34 cellular contexts compared by ENCODE assay signal in genomic region chr3:55567615-55568014, GRCh38.
DNase-seq lines count a peak whose midpoint lies in the region; ATAC-seq, FAIRE-seq and TF ChIP-seq lines count a peak whose summit lies in the region.
"Had no signal": no experiment of that assay in that cellular context is flagged by ENCODE, and none has a peak within 500 bp of the region (broad histone marks: within the 10 kb centered on the region; RNA-seq: fewer than 3 reads in every experiment).

No MANE protein-coding gene starts in this region.

- FAIRE-seq in GM19239 (lab: Jason Lieb, UNC), result no peak
- FAIRE-seq: HTR-8/SVneo had no signal

- H4K20me1 ChIP-seq in IMR-90 (ENCODE audit: insufficient read depth, low read length), result no peaks in the 10 kb centered on the region

- no peak overlapping the region for H3K4me2 ChIP-seq in IMR-90 (ENCODE audit: low read depth, low read length)
- no peak overlapping the region for H3K4me2 ChIP-seq in mesendoderm (ENCODE audit: low read length)
- H3K4me2 ChIP-seq: PC-9 had no signal

- CTCF ChIA-PET in IMR-90 (lab: Yijun Ruan, JAX), result no interaction called here

- no peaks in the 10 kb centered on the region for H3K9me3 ChIP-seq in IMR-90 (ENCODE audit: control insufficient read depth, insufficient read depth, low read length)
- no peaks in the 10 kb centered on the region for H3K9me3 ChIP-seq in upper lobe of left lung
- H3K9me3 ChIP-seq: ascending aorta, heart right ventricle, MG63, ovary, vagina had no signal

- H3K27ac ChIP-seq in IMR-90 (ENCODE audit: insufficient read depth, low read length) (no peak overlapping the region), mesendoderm (ENCODE audit: low read depth, low read length) (no peak overlapping the region), upper lobe of left lung (no peak overlapping the region)
- H3K27ac ChIP-seq: ascending aorta, heart right ventricle, ovary, vagina had no signal

- H3K79me1 ChIP-seq in IMR-90 (ENCODE audit: low read depth in 1 of 2, low read length in 2 of 2), result no peaks in the 10 kb centered on the region
- H3K79me1 ChIP-seq in mesendoderm (ENCODE audit: low read length), result no peaks in the 10 kb centered on the region

- TF ChIP-seq CTCF in IMR-90 (conservative IDR thresholded peaks at IDR 0.05; ENCODE audit: low read depth, low read length), result no peak
- TF ChIP-seq CTCF in brain (conservative IDR thresholded peaks at IDR 0.05), result no peak
- no peak for TF ChIP-seq CTCF in upper lobe of left lung (IDR thresholded peaks at IDR 0.05)

- H3K4me1 Mint-ChIP-seq in brain, result peaks cover 35% of the 10 kb centered on the region
- H3K4me1 Mint-ChIP-seq: activated CD8-positive, alpha-beta memory T cell treated with anti-CD3 and anti-CD28 coated beads, Interleukin-2, amount 10 ng/mL, durations not matched to agents 7 days and 5 days had no signal

- no peak overlapping the region for H4K91ac ChIP-seq in IMR-90 (ENCODE audit: insufficient read depth, low read depth, low read length)

- DNase-seq in AG20443 (ENCODE audit: low spot score), result peak; percentile 28
- peak; percentile 57 for DNase-seq in IMR-90
- no peak for DNase-seq in mesendoderm
- DNase-seq in GM19239 (ENCODE audit: insufficient read length, low spot score), result no peak
- DNase-seq in upper lobe of left lung, result no peak
- DNase-seq: activated CD4-positive, alpha-beta T cell treated with anti-CD3 and anti-CD28 coated beads, Interleukin-2, amount 50 U/mL, for 4 hours; activated CD8-positive, alpha-beta memory T cell treated with anti-CD3 and anti-CD28 coated beads, Interleukin-2, amount 10 ng/mL, durations not matched to agents 7 days and 5 days; activated gamma-delta T cell treated with Interleukin-2 at 50 U/mL for 16 hours; activated naive CD8-positive, alpha-beta T cell treated with anti-CD3 and anti-CD28 coated beads, Interleukin-2, amount 10 ng/mL, durations not matched to agents 7 days and 5 days; activated T-cell treated with anti-CD3 and anti-CD28 coated beads, Interleukin-2, amount 50 U/mL, for 4 hours; AML-193; caudate nucleus; CD4-positive, CD25-positive, alpha-beta regulatory T cell; GOT3; heart right ventricle; HFFc6; KG1; MG63; NCI-H1105 treated with DMSO at 0.1 percent for 48 hours; NCI-H2029 treated with DMSO at 0.1 percent for 48 hours; NCI-H526; ovary; PC-9; Right ventricle myocardium superior; stimulated activated naive CD4-positive, alpha-beta T cell had no signal

- H3K36me3 Mint-ChIP-seq in brain, result peaks cover 3% of the 10 kb centered on the region
- H3K36me3 Mint-ChIP-seq: activated CD8-positive, alpha-beta memory T cell treated with anti-CD3 and anti-CD28 coated beads, Interleukin-2, amount 10 ng/mL, durations not matched to agents 7 days and 5 days; activated naive CD8-positive, alpha-beta T cell treated with anti-CD3 and anti-CD28 coated beads, Interleukin-2, amount 10 ng/mL, durations not matched to agents 7 days and 5 days; CD4-positive, CD25-positive, alpha-beta regulatory T cell had no signal

- H3K18ac ChIP-seq in IMR-90 (ENCODE audit: low read depth, low read length) (no peak overlapping the region), mesendoderm (ENCODE audit: low read length) (no peak overlapping the region)

- H3K27me3 ChIP-seq in IMR-90 (ENCODE audit: control insufficient read depth, insufficient read depth, low read length) (no peaks in the 10 kb centered on the region), mesendoderm (ENCODE audit: insufficient read depth, low read length, poor library complexity) (no peaks in the 10 kb centered on the region), upper lobe of left lung (no peaks in the 10 kb centered on the region)
- H3K27me3 ChIP-seq: ascending aorta, MG63, ovary, vagina had no signal

- H3K9ac ChIP-seq in IMR-90 (ENCODE audit: low read depth, low read length) (no peak overlapping the region), mesendoderm (ENCODE audit: low read length) (no peak overlapping the region)

- H3K4ac ChIP-seq in IMR-90 (ENCODE audit: low read depth, low read length) (peak overlapping the region; percentile 51), mesendoderm (ENCODE audit: low read depth, low read length) (no peak overlapping the region)

- peaks cover 10% of the 10 kb centered on the region for H3K4me1 ChIP-seq in IMR-90 (ENCODE audit: control insufficient read depth, insufficient read depth, low read length)
- peaks cover 17% of the 10 kb centered on the region for H3K4me1 ChIP-seq in mesendoderm (ENCODE audit: control insufficient read depth, low read depth, low read length)
- H3K4me1 ChIP-seq in upper lobe of left lung, result no peaks in the 10 kb centered on the region
- H3K4me1 ChIP-seq: ascending aorta had no signal

- no peak overlapping the region for H3K56ac ChIP-seq in IMR-90 (ENCODE audit: extremely low read depth, insufficient read depth, low read length)
- H3K56ac ChIP-seq in mesendoderm (ENCODE audit: low read length), result peak overlapping the region; percentile 38

- H4K8ac ChIP-seq in IMR-90 (ENCODE audit: low read depth in 2 of 2, low read length in 2 of 2) (peak overlapping the region in 1 of 2 experiments; percentile 24; a peak in 1 of 4 replicates), mesendoderm (ENCODE audit: low read depth, low read length) (no peak overlapping the region)

- POLR2A ChIA-PET in IMR-90 (lab: Charles Lee; ENCODE audit: unreplicated experiment), result no interaction called here

- dilution Hi-C loops in IMR-90 (cut with HindIII; ENCODE audit: low sequenced_read_pairs, unreplicated experiment), result no loop called here

- no TSS peak for BruUV-seq in IMR-90 (replicated peaks; lab: Mats Ljungman, UMichigan)

- WGBS in IMR-90 (ENCODE audit: extremely low coverage in 2 of 2, insufficient read length in 1 of 2), 2 experiments, result 100% methylated on average over 1 of the region's 3 CpGs; no CpG with 5 or more reads in 1 of the 2 experiments
- no CpG with 5 or more reads among the region's 3 CpGs for WGBS in mesendoderm (ENCODE audit: extremely low coverage, insufficient coverage, low lambda C conversion rate)
- WGBS in upper lobe of left lung, 2 donors, result 83 to 97% methylated on average over 3 of the region's 3 CpGs

- intact Hi-C loops in IMR-90 (cut with micrococcal nuclease), result no loop called here

- H4K5ac ChIP-seq in IMR-90 (ENCODE audit: low read depth, low read length), result no peak overlapping the region
- no peak overlapping the region for H4K5ac ChIP-seq in mesendoderm (ENCODE audit: low read length)

- 0 out of 2 replicates have a peak overlapping the region, but pooled peaks have one; percentile 32 for H3K14ac ChIP-seq in IMR-90 (replicated peaks; ENCODE audit: low read depth, low read length)

- H3K4me3 Mint-ChIP-seq in brain, result no peak overlapping the region
- H3K4me3 Mint-ChIP-seq: activated CD8-positive, alpha-beta memory T cell treated with anti-CD3 and anti-CD28 coated beads, Interleukin-2, amount 10 ng/mL, durations not matched to agents 7 days and 5 days; activated naive CD8-positive, alpha-beta T cell treated with anti-CD3 and anti-CD28 coated beads, Interleukin-2, amount 10 ng/mL, durations not matched to agents 7 days and 5 days; activated T-cell treated with anti-CD3 and anti-CD28 coated beads, Interleukin-2, amount 50 U/mL, for 4 hours; CD4-positive, CD25-positive, alpha-beta regulatory T cell; HFFc6; T-helper 1 cell treated with Interleukin-12 subunit alpha and Interleukin-12 subunit beta and Interleukin-4 antibody, amounts not matched to agents 30 μg/mL and 1 μg/mL, for 36 hours had no signal

- 0 out of 2 replicates have a peak overlapping the region, but pooled peaks have one; percentile 38 for H2AK5ac ChIP-seq in IMR-90 (ENCODE audit: low read depth, low read length)
- peak overlapping the region; percentile 54 for H2AK5ac ChIP-seq in mesendoderm (ENCODE audit: low read length)

- no peak for TF ChIP-seq RAD21 in IMR-90 (IDR thresholded peaks at IDR 0.05; ENCODE audit: low read length)

- peak overlapping the region; percentile 49 for H2AFZ ChIP-seq in IMR-90 (replicated peaks; ENCODE audit: low read length, poor library complexity)
- H2AFZ ChIP-seq: PC-9 had no signal

- H3K4me3 ChIP-seq in IMR-90 (ENCODE audit: insufficient read depth, low read depth, low read length) (no peak overlapping the region), mesendoderm (ENCODE audit: low read length) (no peak overlapping the region), upper lobe of left lung (no peak overlapping the region)
- H3K4me3 ChIP-seq: ascending aorta, heart right ventricle, MG63, ovary, PC-9, vagina had no signal

- in situ Hi-C loops in IMR-90 (cut with MboI; ENCODE audit: low sequenced_read_pairs), result no loop called here

- H3K23ac ChIP-seq in IMR-90 (ENCODE audit: low read depth, low read length) (peak overlapping the region; percentile 20; the same call in 1 of the 2 replicates), mesendoderm (ENCODE audit: low read length) (no peak overlapping the region)

- TF ChIP-seq POLR2A in IMR-90 (IDR thresholded peaks at IDR 0.05; ENCODE audit: low read depth, low read length) (no peak), upper lobe of left lung (IDR thresholded peaks at IDR 0.05) (no peak)

- H2BK5ac ChIP-seq in IMR-90 (ENCODE audit: low read depth, low read length, poor library complexity, severe bottlenecking) (no peak overlapping the region), mesendoderm (ENCODE audit: low read length) (peak overlapping the region; percentile 9)

- peak; percentile 40 for ATAC-seq in IMR-90 (ENCODE audit: low read depth)
- ATAC-seq in upper lobe of left lung (ENCODE audit: low FRiP score in 2 of 2), result no peak
- no peak for ATAC-seq in HG03159 (IDR thresholded peaks at IDR 0.05; ENCODE audit: unreplicated experiment)
- ATAC-seq in HG02623 (IDR thresholded peaks at IDR 0.05; ENCODE audit: unreplicated experiment), result no peak
- ATAC-seq: activated CD4-positive, CD25-positive, alpha-beta regulatory T cell treated with anti-CD3 and anti-CD28 coated beads, Interleukin-2, amount 50 U/mL, for 24 hours; activated CD8-positive, alpha-beta memory T cell treated with anti-CD3 and anti-CD28 coated beads, Interleukin-2, amount 10 ng/mL, durations not matched to agents 7 days and 5 days; activated T-cell treated with anti-CD3 and anti-CD28 coated beads, Interleukin-2, amount 50 U/mL, for 4 hours; heart right ventricle; SK-N-SH treated with all-trans-retinoic acid at 6 μM for 48 hours had no signal

- H2BK15ac ChIP-seq in IMR-90 (ENCODE audit: low read depth, low read length) (peak overlapping the region; percentile 78; the same call in 1 of the 3 replicates), mesendoderm (replicated peaks; ENCODE audit: low read depth) (no peak overlapping the region)

- H3K9me1 ChIP-seq in IMR-90 (ENCODE audit: insufficient read depth, low read length), result peaks cover 4% of the 10 kb centered on the region; the same call in 1 of the 2 replicates

- no peaks in the 10 kb centered on the region for H3K36me3 ChIP-seq in IMR-90 (ENCODE audit: control insufficient read depth, insufficient read depth, low read length)
- H3K36me3 ChIP-seq in mesendoderm (ENCODE audit: control insufficient read depth, insufficient read depth, low read length), result no peaks in the 10 kb centered on the region
- no peaks in the 10 kb centered on the region for H3K36me3 ChIP-seq in upper lobe of left lung
- H3K36me3 ChIP-seq: ascending aorta, heart right ventricle, MG63, ovary, vagina had no signal

- peaks cover 3% of the 10 kb centered on the region for H3K27me3 Mint-ChIP-seq in brain
- H3K27me3 Mint-ChIP-seq: activated CD8-positive, alpha-beta memory T cell treated with anti-CD3 and anti-CD28 coated beads, Interleukin-2, amount 10 ng/mL, durations not matched to agents 7 days and 5 days; activated naive CD8-positive, alpha-beta T cell treated with anti-CD3 and anti-CD28 coated beads, Interleukin-2, amount 10 ng/mL, durations not matched to agents 7 days and 5 days; CD4-positive, CD25-positive, alpha-beta regulatory T cell had no signal

- TF ChIP-seq EP300 in upper lobe of left lung (IDR thresholded peaks at IDR 0.05), result no peak

- H2BK120ac ChIP-seq in IMR-90 (ENCODE audit: low read depth, low read length), result peak overlapping the region; percentile 34; the same call in 1 of the 2 replicates
- no peak overlapping the region for H2BK120ac ChIP-seq in mesendoderm (ENCODE audit: low read depth, low read length)

- no peaks in the 10 kb centered on the region for H3K79me2 ChIP-seq in mesendoderm (ENCODE audit: control insufficient read depth, insufficient read depth, low read length)

- peak overlapping the region; percentile 25 for H2AK9ac ChIP-seq in IMR-90 (replicated peaks; ENCODE audit: low read depth, low read length, poor library complexity)

- H3K9me3 Mint-ChIP-seq in brain, result peaks cover 0 to 3% (median 0%) of the 10 kb centered on the region in 5 experiments
- H3K9me3 Mint-ChIP-seq: activated naive CD8-positive, alpha-beta T cell treated with anti-CD3 and anti-CD28 coated beads, Interleukin-2, amount 10 ng/mL, durations not matched to agents 7 days and 5 days; HFFc6; T-helper 1 cell treated with Interleukin-12 subunit alpha and Interleukin-12 subunit beta and Interleukin-4 antibody, amounts not matched to agents 30 μg/mL and 1 μg/mL, for 36 hours had no signal

- H3K27ac Mint-ChIP-seq in brain, result peak overlapping the region in 3 of 5 experiments; percentile 9 to 32 (median 23)
- H3K27ac Mint-ChIP-seq: activated CD8-positive, alpha-beta memory T cell treated with anti-CD3 and anti-CD28 coated beads, Interleukin-2, amount 10 ng/mL, durations not matched to agents 7 days and 5 days; activated naive CD8-positive, alpha-beta T cell treated with anti-CD3 and anti-CD28 coated beads, Interleukin-2, amount 10 ng/mL, durations not matched to agents 7 days and 5 days; HFFc6; T-helper 1 cell treated with Interleukin-12 subunit alpha and Interleukin-12 subunit beta and Interleukin-4 antibody, amounts not matched to agents 30 μg/mL and 1 μg/mL, for 36 hours had no signal

- H2BK20ac ChIP-seq in IMR-90 (ENCODE audit: low read depth, low read length), result 0 out of 2 replicates have a peak overlapping the region, but pooled peaks have one; percentile 23

Comparison
In these comparisons a context has a peak if more than half of its experiments do, and no peak if none do; other contexts are left out.
1. DNase-seq: peak in AG20443 (single experiment) and IMR-90 (single experiment); none in mesendoderm (single experiment), GM19239 (single experiment) and upper lobe of left lung (0 of 2).